In genomic region chr3:150763841-150764483, GRCh38 we compare ENCODE assay signal across 8 cellular contexts. TPM values are rescaled to one million over a fixed set of nuclear protein-coding genes. Genes with fewer than 3 reads are reported as not detected.
DNase-seq lines count a peak whose midpoint lies in the region; ATAC-seq and TF ChIP-seq lines count a peak whose summit lies in the region.

No MANE protein-coding gene starts in this region.

- H3K4me1 Mint-ChIP-seq in stimulated activated memory B cell treated with anti-CD40 and anti-IgM and Interleukin-4, amounts not matched to agents 10 μg/mL and 1 μg/mL and 100 μg/mL, for 72 hours = peaks cover 58% of the 10 kb centered on the region

- H3K4me3 Mint-ChIP-seq in stimulated activated memory B cell treated with anti-CD40 and anti-IgM and Interleukin-4, amounts not matched to agents 10 μg/mL and 1 μg/mL and 100 μg/mL, for 72 hours = peak overlapping the region; percentile 97

- H3K9me3 Mint-ChIP-seq in stimulated activated memory B cell treated with anti-CD40 and anti-IgM and Interleukin-4, amounts not matched to agents 10 μg/mL and 1 μg/mL and 100 μg/mL, for 72 hours = no peaks in the 10 kb centered on the region

- WGBS in ectodermal cell, 2 experiments = 7 to 8% methylated on average over 26 of the region's 27 CpGs
- WGBS in liver = 4% methylated on average over 27 of the region's 27 CpGs

- no peaks in the 10 kb centered on the region for H3K36me3 ChIP-seq in WERI-Rb-1
- H3K36me3 ChIP-seq in ectodermal cell (ENCODE audit: control insufficient read depth, insufficient read depth, low read length) = no peaks in the 10 kb centered on the region
- H3K36me3 ChIP-seq in liver (ENCODE audit: control insufficient read depth in 4 of 4, insufficient read depth in 3 of 4, low read depth in 1 of 4, low read length in 3 of 4) = peaks cover 0 to 4% (median 0%) of the 10 kb centered on the region in 4 donors

- ATAC-seq in stimulated activated memory B cell treated with anti-CD40 and anti-IgM and Interleukin-4, amounts not matched to agents 10 μg/mL and 1 μg/mL and 100 μg/mL, for 72 hours = peak; percentile 28

- peak overlapping the region; percentile 94 to 99 for H3K9ac ChIP-seq in liver (ENCODE audit: low read depth in 1 of 2, low read length in 2 of 2)

- peaks cover 4% of the 10 kb centered on the region for H3K4me1 ChIP-seq in ectodermal cell (ENCODE audit: control insufficient read depth, insufficient read depth, low read length)
- peaks cover 2 to 30% (median 22%) of the 10 kb centered on the region in 4 donors for H3K4me1 ChIP-seq in liver (ENCODE audit: control insufficient read depth in 4 of 4, insufficient read depth in 4 of 4, low read length in 3 of 4)

- peak overlapping the region; percentile 75 for H3K4me3 ChIP-seq in NB4 (ENCODE audit: low read depth, low read length)
- peak overlapping the region; percentile 39 for H3K4me3 ChIP-seq in WERI-Rb-1 (ENCODE audit: low read depth, low read length)
- H3K4me3 ChIP-seq in ectodermal cell (ENCODE audit: insufficient read depth, low read depth, low read length) = peak overlapping the region; percentile 63
- H3K4me3 ChIP-seq in liver (ENCODE audit: low read depth in 1 of 3, low read length in 3 of 3) = peak overlapping the region; percentile 79 to 96 (median 81)

- peak; percentile 65 to 68 for TF ChIP-seq RAD21 in liver (IDR thresholded peaks at IDR 0.05)

- TF ChIP-seq CTCF in NB4 (IDR thresholded peaks at IDR 0.05; ENCODE audit: low read depth, low read length) (peak; percentile 41), WERI-Rb-1 (IDR thresholded peaks at IDR 0.05; ENCODE audit: low read depth, low read length) (peak; percentile 41), liver (IDR thresholded peaks at IDR 0.05; ENCODE audit: low read depth, low read length, missing input control) (peak; percentile 47)

- no peak overlapping the region for H3K27ac ChIP-seq in WERI-Rb-1
- peak overlapping the region; percentile 53 for H3K27ac ChIP-seq in ectodermal cell (ENCODE audit: insufficient read depth, low read depth, low read length, poor library complexity, severe bottlenecking)
- peak overlapping the region; percentile 98 to 100 for H3K27ac ChIP-seq in liver (ENCODE audit: low read depth in 1 of 2, low read length in 2 of 2)

- peaks cover 6% of the 10 kb centered on the region for H3K9me3 ChIP-seq in WERI-Rb-1 (ENCODE audit: severe bottlenecking)
- no peaks in the 10 kb centered on the region for H3K9me3 ChIP-seq in ectodermal cell (ENCODE audit: control insufficient read depth, low read length)
- H3K9me3 ChIP-seq in liver (ENCODE audit: control insufficient read depth in 4 of 4, low read length in 3 of 4) = no peaks in the 10 kb centered on the region

- H3K27me3 Mint-ChIP-seq in stimulated activated memory B cell treated with anti-CD40 and anti-IgM and Interleukin-4, amounts not matched to agents 10 μg/mL and 1 μg/mL and 100 μg/mL, for 72 hours = no peaks in the 10 kb centered on the region

- TF ChIP-seq POLR2A in NB4 (IDR thresholded peaks at IDR 0.05; ENCODE audit: extremely low read depth, insufficient read length) = no peak

- peak; percentile 63 for DNase-seq in NK-92 treated with Interleukin-12 subunit alpha and Interleukin-12 subunit beta, amount 100 ng/mL, for 24 hours (lab: John Stamatoyannopoulos, UW)
- DNase-seq in NK-92 (lab: John Stamatoyannopoulos, UW; ENCODE audit: unreplicated experiment) (no peak), HCEC 1CT (peak; percentile 75), NB4 (ENCODE audit: low read depth) (peak; percentile 80), WERI-Rb-1 (no peak)

- H3K27ac Mint-ChIP-seq in stimulated activated memory B cell treated with anti-CD40 and anti-IgM and Interleukin-4, amounts not matched to agents 10 μg/mL and 1 μg/mL and 100 μg/mL, for 72 hours = peak overlapping the region; percentile 93

- H3K36me3 Mint-ChIP-seq in stimulated activated memory B cell treated with anti-CD40 and anti-IgM and Interleukin-4, amounts not matched to agents 10 μg/mL and 1 μg/mL and 100 μg/mL, for 72 hours = peaks cover 8% of the 10 kb centered on the region

- H3K27me3 ChIP-seq in WERI-Rb-1 (ENCODE audit: insufficient read depth, low read depth, severe bottlenecking) = peaks cover 84% of the 10 kb centered on the region
- peaks cover 39% of the 10 kb centered on the region for H3K27me3 ChIP-seq in ectodermal cell (ENCODE audit: control insufficient read depth, insufficient read depth, low read length, poor library complexity, severe bottlenecking)
- H3K27me3 ChIP-seq in liver (ENCODE audit: control insufficient read depth in 4 of 4, insufficient read depth in 4 of 4, low read length in 3 of 4) = no peaks in the 10 kb centered on the region

TF ChIP-seq in liver, 16 proteins besides CTCF, POLR2A, EP300 and RAD21:
- TF ChIP-seq, protein P1, sequence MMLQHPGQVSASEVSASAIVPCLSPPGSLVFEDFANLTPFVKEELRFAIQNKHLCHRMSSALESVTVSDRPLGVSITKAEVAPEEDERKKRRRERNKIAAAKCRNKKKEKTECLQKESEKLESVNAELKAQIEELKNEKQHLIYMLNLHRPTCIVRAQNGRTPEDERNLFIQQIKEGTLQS (IDR thresholded peaks at IDR 0.05) = peak; percentile 6
- peak; percentile 27 for TF ChIP-seq NR2F2 (IDR thresholded peaks at IDR 0.05)
- TF ChIP-seq FOXA1 (IDR thresholded peaks at IDR 0.05) = no peak
- TF ChIP-seq FOXA2 (IDR thresholded peaks at IDR 0.05) = no peak
- TF ChIP-seq RXRA (IDR thresholded peaks at IDR 0.05) = peak; percentile 61 to 85
- TF ChIP-seq REST (IDR thresholded peaks at IDR 0.05) = no peak
- TF ChIP-seq GABPA (IDR thresholded peaks at IDR 0.05 in 1 of 2, conservative IDR thresholded peaks at IDR 0.05 in 1 of 2) = no peak
- no peak for TF ChIP-seq YY1 (IDR thresholded peaks at IDR 0.05)
- no peak for TF ChIP-seq EGR1 (IDR thresholded peaks at IDR 0.05; ENCODE audit: low read depth in 2 of 2)
- TF ChIP-seq MAX (IDR thresholded peaks at IDR 0.05) = peak; percentile 51
- peak; percentile 39 for TF ChIP-seq HNF4G (IDR thresholded peaks at IDR 0.05)
- TF ChIP-seq ZBTB33 (IDR thresholded peaks at IDR 0.05) = no peak
- TF ChIP-seq SP1 (IDR thresholded peaks at IDR 0.05) = peak; percentile 64
- peak in 1 of 2 donors; percentile 26 for TF ChIP-seq JUND (IDR thresholded peaks at IDR 0.05)
- no peak for TF ChIP-seq TAF1 (conservative IDR thresholded peaks at IDR 0.05)
- TF ChIP-seq HNF4A (conservative IDR thresholded peaks at IDR 0.05) = peak; percentile 63 to 76

RNA-seq across cellular contexts. Expression of gene SIAH2, which starts 1.0 kb away (rescaled TPM):
- polyA plus RNA-seq in ectodermal cell (2013, experiment 1 of 4) = 18.8 TPM
- 15.0 TPM for polyA plus RNA-seq in ectodermal cell (2013, experiment 2 of 4)
- polyA plus RNA-seq in ectodermal cell (2013, experiment 3 of 4) = 13.3 TPM
- polyA plus RNA-seq in ectodermal cell (2013, experiment 4 of 4) = 14.0 TPM
- 100 to 1,000 TPM in 1 of 2 donors, 10 to 100 TPM in 1; 18.2 to 104 TPM for total RNA-seq in liver
- 10 to 100 TPM; 12.1 to 22.4 TPM for polyA plus RNA-seq in liver

Comparison
In these comparisons a context has a peak if more than half of its experiments do, and no peak if none do; other contexts are left out.
1. DNase-seq: peak in NK-92 treated with Interleukin-12 subunit alpha and Interleukin-12 subunit beta, amount 100 ng/mL, for 24 hours (single experiment), HCEC 1CT (single experiment) and NB4 (single experiment); none in NK-92 (single experiment) and WERI-Rb-1 (single experiment).
2. Peak in every context shown above with its lines, with median percentiles within 50 percentile points of each other: H3K4me3 ChIP-seq and CTCF ChIP-seq.